14 cellular contexts compared by ENCODE assay signal in genomic region chr15:29920515-29920914, GRCh38.
DNase-seq lines count a peak whose midpoint lies in the region; ATAC-seq and TF ChIP-seq lines count a peak whose summit lies in the region.
"Had no signal": no experiment of that assay in that cellular context is flagged by ENCODE, and none has a peak within 500 bp of the region (broad histone marks: within the 10 kb centered on the region; RNA-seq: fewer than 3 reads in every experiment).

No MANE protein-coding gene starts in this region.

- no peaks in the 10 kb centered on the region for H3K9me3 Mint-ChIP-seq in WTC11
- H3K9me3 Mint-ChIP-seq in CD8-positive, alpha-beta T cell = no peaks in the 10 kb centered on the region
- H3K9me3 Mint-ChIP-seq: activated CD4-positive, alpha-beta memory T cell treated with anti-CD3 and anti-CD28 coated beads, Interleukin-2, amount 10 ng/mL, durations not matched to agents 7 days and 5 days; activated naive CD4-positive, alpha-beta T cell treated with anti-CD3 and anti-CD28 coated beads, Interleukin-2, amount 10 ng/mL, durations not matched to agents 7 days and 5 days; CD8-positive, alpha-beta memory T cell had no signal

- no peaks in the 10 kb centered on the region; the same call in 1 of the 2 replicates for H3K27me3 Mint-ChIP-seq in WTC11 (ENCODE audit: low read depth)
- H3K27me3 Mint-ChIP-seq in CD8-positive, alpha-beta T cell (ENCODE audit: low read depth) = peaks cover 37% of the 10 kb centered on the region
- H3K27me3 Mint-ChIP-seq: activated CD4-positive, alpha-beta memory T cell treated with anti-CD3 and anti-CD28 coated beads, Interleukin-2, amount 10 ng/mL, durations not matched to agents 7 days and 5 days had no signal

- no peak for TF ChIP-seq CTCF in HEK293 (tag by site-specific recombination; IDR thresholded peaks at IDR 0.05)
- no peak for TF ChIP-seq CTCF in WTC11 (IDR thresholded peaks at IDR 0.05)
- TF ChIP-seq CTCF in CD8-positive, alpha-beta T cell (IDR thresholded peaks at IDR 0.05) = no peak

- no peak for ATAC-seq in WTC11
- ATAC-seq in HG03108 (IDR thresholded peaks at IDR 0.05; ENCODE audit: unreplicated experiment) = no peak
- ATAC-seq in CD8-positive, alpha-beta T cell = no peak

- H3K9me3 ChIP-seq in HEK293 (ENCODE audit: control insufficient read depth, insufficient read depth, low read depth, low read length) (no peaks in the 10 kb centered on the region), iPS-20b (ENCODE audit: insufficient read depth, low read depth, low read length) (no peaks in the 10 kb centered on the region)
- no peaks in the 10 kb centered on the region for H3K9me3 ChIP-seq in CD8-positive, alpha-beta T cell (ENCODE audit: low read length)

- peaks cover 53% of the 10 kb centered on the region for H3K4me1 Mint-ChIP-seq in WTC11
- no peaks in the 10 kb centered on the region for H3K4me1 Mint-ChIP-seq in CD8-positive, alpha-beta T cell (ENCODE audit: low read depth)
- H3K4me1 Mint-ChIP-seq: activated CD4-positive, alpha-beta memory T cell treated with anti-CD3 and anti-CD28 coated beads, Interleukin-2, amount 10 ng/mL, durations not matched to agents 7 days and 5 days; activated naive CD4-positive, alpha-beta T cell treated with anti-CD3 and anti-CD28 coated beads, Interleukin-2, amount 10 ng/mL, durations not matched to agents 7 days and 5 days; CD8-positive, alpha-beta memory T cell had no signal

- no peaks in the 10 kb centered on the region for H3K36me3 ChIP-seq in HEK293 (ENCODE audit: control insufficient read depth in 2 of 2, insufficient read depth in 1 of 2, low read length in 2 of 2)
- H3K36me3 ChIP-seq in iPS-20b (ENCODE audit: insufficient read depth, low read depth, low read length) = no peaks in the 10 kb centered on the region
- no peaks in the 10 kb centered on the region for H3K36me3 ChIP-seq in CD8-positive, alpha-beta T cell (ENCODE audit: insufficient read depth, low read length)

- no peak overlapping the region for H3K4me3 ChIP-seq in HEK293 (ENCODE audit: low read depth, low read length)
- H3K4me3 ChIP-seq in iPS-20b (ENCODE audit: low read length) = peak overlapping the region; percentile 11; the same call in 1 of the 2 replicates
- H3K4me3 ChIP-seq in CD8-positive, alpha-beta T cell (ENCODE audit: low read depth, low read length) = no peak overlapping the region

- intact Hi-C loops in CD8-positive, alpha-beta T cell (cut with DNase I, micrococcal nuclease) = loop anchor here in 1 of 2 experiments (5.0 kb wide), 1 partner anchor 163 kb away; no protein-coding TSS in a partner anchor

- peak overlapping the region; percentile 58 for H3K27ac Mint-ChIP-seq in WTC11
- H3K27ac Mint-ChIP-seq in CD8-positive, alpha-beta T cell = no peak overlapping the region
- H3K27ac Mint-ChIP-seq: activated CD4-positive, alpha-beta memory T cell treated with anti-CD3 and anti-CD28 coated beads, Interleukin-2, amount 10 ng/mL, durations not matched to agents 7 days and 5 days; activated naive CD4-positive, alpha-beta T cell treated with anti-CD3 and anti-CD28 coated beads, Interleukin-2, amount 10 ng/mL, durations not matched to agents 7 days and 5 days; CD8-positive, alpha-beta memory T cell had no signal

- H3K4me3 Mint-ChIP-seq in WTC11 = peak overlapping the region; percentile 10; the same call in 1 of the 2 replicates
- no peak overlapping the region for H3K4me3 Mint-ChIP-seq in CD8-positive, alpha-beta T cell
- H3K4me3 Mint-ChIP-seq: activated CD4-positive, alpha-beta memory T cell treated with anti-CD3 and anti-CD28 coated beads, Interleukin-2, amount 10 ng/mL, durations not matched to agents 7 days and 5 days; activated naive CD4-positive, alpha-beta T cell treated with anti-CD3 and anti-CD28 coated beads, Interleukin-2, amount 10 ng/mL, durations not matched to agents 7 days and 5 days; CD8-positive, alpha-beta memory T cell had no signal

- H3K27ac ChIP-seq in HEK293 (ENCODE audit: extremely low read depth, low read depth, low read length) = no peak overlapping the region
- no peak overlapping the region for H3K27ac ChIP-seq in iPS-20b (ENCODE audit: low read length)
- no peak overlapping the region for H3K27ac ChIP-seq in CD8-positive, alpha-beta T cell (ENCODE audit: low read depth, low read length)

- no peaks in the 10 kb centered on the region for H3K36me3 Mint-ChIP-seq in WTC11
- no peaks in the 10 kb centered on the region for H3K36me3 Mint-ChIP-seq in CD8-positive, alpha-beta T cell
- H3K36me3 Mint-ChIP-seq: activated naive CD4-positive, alpha-beta T cell treated with anti-CD3 and anti-CD28 coated beads, Interleukin-2, amount 10 ng/mL, durations not matched to agents 7 days and 5 days; CD8-positive, alpha-beta memory T cell had no signal

- H3K9ac ChIP-seq in iPS-20b (ENCODE audit: low read depth, low read length) = peak overlapping the region; percentile 5; the same call in 1 of the 2 replicates

- POLR2A ChIA-PET in HEK293 (lab: Yijun Ruan, JAX) = interaction anchor here (1.0 to 1.2 kb wide), 2 partner anchors 10 to 99 kb away, joined by 3 to 5 read pairs; partner anchors contain the start of gene TJP1
- POLR2A ChIA-PET in WTC11 (lab: Charles Lee) = interaction anchor here (1.1 to 1.6 kb wide), 3 partner anchors 56 to 99 kb away, joined by 3 to 4 read pairs (median 3); no protein-coding TSS in a partner anchor
- POLR2A ChIA-PET in CD8-positive, alpha-beta T cell (lab: Charles Lee) = interaction anchor here (0.7 kb wide), 1 partner anchor 13 kb away, joined by 3 read pairs; no protein-coding TSS in a partner anchor

- no peaks in the 10 kb centered on the region for H3K27me3 ChIP-seq in iPS-20b (ENCODE audit: insufficient read depth, low read length)
- H3K27me3 ChIP-seq in CD8-positive, alpha-beta T cell (ENCODE audit: insufficient read depth, low read length) = no peaks in the 10 kb centered on the region
- H3K27me3 ChIP-seq: dorsolateral prefrontal cortex had no signal

- peaks cover 18% of the 10 kb centered on the region for H3K4me1 ChIP-seq in HEK293 (ENCODE audit: control insufficient read depth, insufficient read depth, low read length)
- peaks cover 31% of the 10 kb centered on the region for H3K4me1 ChIP-seq in iPS-20b (ENCODE audit: insufficient read depth, low read length)
- no peaks in the 10 kb centered on the region for H3K4me1 ChIP-seq in CD8-positive, alpha-beta T cell (ENCODE audit: insufficient read depth, low read length)

- DNase-seq in WTC11 (ENCODE audit: low spot score) (no peak), putamen (ENCODE audit: low spot score) (peak; percentile 75)
- no peak for DNase-seq in stimulated activated CD4-positive, alpha-beta T cell treated with anti-CD3 and anti-CD28 coated beads, Interleukin-12 subunit alpha, Interleukin-12 subunit beta, amount 100 ng/mL, for 4 hours
- no peak for DNase-seq in stimulated activated CD4-positive, alpha-beta T cell treated with anti-CD3 and anti-CD28 coated beads, Interleukin-15, amount 100 ng/mL, for 24 hours
- DNase-seq in CD8-positive, alpha-beta T cell = no peak
- DNase-seq: activated CD4-positive, alpha-beta memory T cell treated with anti-CD3 and anti-CD28 coated beads, Interleukin-2, amount 10 ng/mL, durations not matched to agents 7 days and 5 days; activated naive CD4-positive, alpha-beta T cell treated with anti-CD3 and anti-CD28 coated beads, Interleukin-2, amount 10 ng/mL, durations not matched to agents 7 days and 5 days; CD8-positive, alpha-beta memory T cell; NCI-H146; NK-92 treated with Interleukin-12 subunit alpha and Interleukin-12 subunit beta, amount 100 ng/mL, for 24 hours had no signal

- CTCF ChIA-PET in HEK293 (lab: Yijun Ruan, JAX) = no interaction called here
- CTCF ChIA-PET in WTC11 (lab: Charles Lee) = interaction anchor here (0.9 to 1.6 kb wide), 3 partner anchors 15 to 18 kb away, joined by 3 to 4 read pairs (median 4); no protein-coding TSS in a partner anchor
- CTCF ChIA-PET in CD8-positive, alpha-beta T cell (lab: Charles Lee) = no interaction called here

TF ChIP-seq in HEK293, 187 proteins besides CTCF, POLR2A, EP300 and RAD21 (continues in another document):
- TF ChIP-seq OSR2 (tag by site-specific recombination; IDR thresholded peaks at IDR 0.05) (peak; percentile 57; the same call in 1 of the 2 replicates), ZFHX2 (tag by site-specific recombination; conservative IDR thresholded peaks at IDR 0.05) (peak; percentile 51), ZNF600 (tag by site-specific recombination; IDR thresholded peaks at IDR 0.05) (peak; percentile 37; the same call in 1 of the 2 replicates), ZNF404 (tag by site-specific recombination; IDR thresholded peaks at IDR 0.05) (no peak), ZIC2 (tag by site-specific recombination; IDR thresholded peaks at IDR 0.05) (peak; percentile 87), ZNF202 (tag by site-specific recombination; IDR thresholded peaks at IDR 0.05; ENCODE audit: borderline replicate concordance) (no peak), ZNF394 (tag by site-specific recombination; IDR thresholded peaks at IDR 0.05; ENCODE audit: borderline replicate concordance) (0 out of 2 replicates have a peak, but pooled peaks have one; percentile 20)

TF ChIP-seq in WTC11, 78 proteins besides CTCF, POLR2A, EP300 and RAD21:
- TF ChIP-seq NR2C2 (CRISPR knock-in tag; IDR thresholded peaks at IDR 0.05) (no peak), FOXK1 (CRISPR knock-in tag; IDR thresholded peaks at IDR 0.05) (no peak), TCF7 (CRISPR knock-in tag; IDR thresholded peaks at IDR 0.05; ENCODE audit: low read depth) (no peak), TEAD4 (CRISPR knock-in tag; IDR thresholded peaks at IDR 0.05) (no peak)
- TF ChIP-seq, protein P1, sequence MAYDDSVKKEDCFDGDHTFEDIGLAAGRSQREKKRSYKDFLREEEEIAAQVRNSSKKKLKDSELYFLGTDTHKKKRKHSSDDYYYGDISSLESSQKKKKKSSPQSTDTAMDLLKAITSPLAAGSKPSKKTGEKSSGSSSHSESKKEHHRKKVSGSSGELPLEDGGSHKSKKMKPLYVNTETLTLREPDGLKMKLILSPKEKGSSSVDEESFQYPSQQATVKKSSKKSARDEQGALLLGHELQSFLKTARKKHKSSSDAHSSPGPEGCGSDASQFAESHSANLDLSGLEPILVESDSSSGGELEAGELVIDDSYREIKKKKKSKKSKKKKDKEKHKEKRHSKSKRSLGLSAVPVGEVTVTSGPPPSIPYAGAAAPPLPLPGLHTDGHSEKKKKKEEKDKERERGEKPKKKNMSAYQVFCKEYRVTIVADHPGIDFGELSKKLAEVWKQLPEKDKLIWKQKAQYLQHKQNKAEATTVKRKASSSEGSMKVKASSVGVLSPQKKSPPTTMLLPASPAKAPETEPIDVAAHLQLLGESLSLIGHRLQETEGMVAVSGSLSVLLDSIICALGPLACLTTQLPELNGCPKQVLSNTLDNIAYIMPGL (CRISPR knock-in tag; IDR thresholded peaks at IDR 0.05) = no peak
